15 cellular contexts compared by ENCODE assay signal in genomic region chr6:101832371-101832770, GRCh38.
"Had no signal": no experiment of that assay in that cellular context is flagged by ENCODE, and none has a peak within 500 bp of the region (broad histone marks: within the 10 kb centered on the region; RNA-seq: fewer than 3 reads in every experiment).

No MANE protein-coding gene starts in this region.

- ATAC-seq: activated T-cell treated with anti-CD3 and anti-CD28 coated beads, Interleukin-2, amount 50 U/mL, for 72 hours; stimulated activated effector memory CD8-positive, alpha-beta T cell treated with anti-CD3 and anti-CD28 coated beads, Interleukin-12 subunit alpha, Interleukin-12 subunit beta, amount 100 ng/mL, for 72 hours had no signal

- H3K4me3 Mint-ChIP-seq: activated CD4-positive, alpha-beta T cell treated with anti-CD3 and anti-CD28 coated beads, Interleukin-2, amount 10 ng/mL, durations not matched to agents 7 days and 5 days; activated naive CD8-positive, alpha-beta T cell; activated T-cell treated with anti-CD3 and anti-CD28 coated beads, Interleukin-2, amount 50 U/mL, for 72 hours; mesothelial cell of epicardium; neural crest cell; stimulated activated effector memory CD8-positive, alpha-beta T cell treated with anti-CD3 and anti-CD28 coated beads, Interleukin-12 subunit alpha, Interleukin-12 subunit beta, amount 100 ng/mL, for 72 hours had no signal

- H3K27ac ChIP-seq: esophagus squamous epithelium, ovary had no signal

- H3K27me3 Mint-ChIP-seq: activated CD4-positive, alpha-beta T cell treated with anti-CD3 and anti-CD28 coated beads, Interleukin-2, amount 10 ng/mL, durations not matched to agents 7 days and 5 days; activated naive CD8-positive, alpha-beta T cell had no signal

- H3K27ac Mint-ChIP-seq: activated CD4-positive, alpha-beta T cell treated with anti-CD3 and anti-CD28 coated beads, Interleukin-2, amount 10 ng/mL, durations not matched to agents 7 days and 5 days; activated naive CD8-positive, alpha-beta T cell; activated T-cell treated with anti-CD3 and anti-CD28 coated beads, Interleukin-2, amount 50 U/mL, for 72 hours; mesothelial cell of epicardium; stimulated activated effector memory CD8-positive, alpha-beta T cell treated with anti-CD3 and anti-CD28 coated beads, Interleukin-12 subunit alpha, Interleukin-12 subunit beta, amount 100 ng/mL, for 72 hours had no signal

- DNase-seq: activated CD4-positive, alpha-beta T cell treated with anti-CD3 and anti-CD28 coated beads, Interleukin-2, amount 10 ng/mL, durations not matched to agents 7 days and 5 days; activated CD8-positive, alpha-beta memory T cell treated with anti-CD3 and anti-CD28 coated beads, Interleukin-2, amount 50 U/mL, for 48 hours; activated gamma-delta T cell; activated T-cell treated with anti-CD3 and anti-CD28 coated beads, Interleukin-2, amount 50 U/mL, for 72 hours; amniotic stem cell; effector CD8-positive, alpha-beta T cell; esophagus squamous epithelium; glutamatergic neuron; ovary; T-helper 9 cell had no signal

- H3K4me1 ChIP-seq: esophagus squamous epithelium had no signal

- H3K9me3 ChIP-seq: ovary had no signal

- H3K36me3 ChIP-seq: esophagus squamous epithelium, ovary had no signal

- H3K27me3 ChIP-seq: esophagus squamous epithelium, ovary had no signal

- H3K4me3 ChIP-seq: esophagus squamous epithelium, lung, ovary had no signal

- H3K4me1 Mint-ChIP-seq: activated CD4-positive, alpha-beta T cell treated with anti-CD3 and anti-CD28 coated beads, Interleukin-2, amount 10 ng/mL, durations not matched to agents 7 days and 5 days; neural crest cell; stimulated activated effector memory CD8-positive, alpha-beta T cell treated with anti-CD3 and anti-CD28 coated beads, Interleukin-12 subunit alpha, Interleukin-12 subunit beta, amount 100 ng/mL, for 72 hours had no signal

- H3K36me3 Mint-ChIP-seq: activated naive CD8-positive, alpha-beta T cell; stimulated activated effector memory CD8-positive, alpha-beta T cell treated with anti-CD3 and anti-CD28 coated beads, Interleukin-12 subunit alpha, Interleukin-12 subunit beta, amount 100 ng/mL, for 72 hours had no signal
